Comparison of ENCODE assay signal across 10 cellular contexts in the genomic region with DNA sequence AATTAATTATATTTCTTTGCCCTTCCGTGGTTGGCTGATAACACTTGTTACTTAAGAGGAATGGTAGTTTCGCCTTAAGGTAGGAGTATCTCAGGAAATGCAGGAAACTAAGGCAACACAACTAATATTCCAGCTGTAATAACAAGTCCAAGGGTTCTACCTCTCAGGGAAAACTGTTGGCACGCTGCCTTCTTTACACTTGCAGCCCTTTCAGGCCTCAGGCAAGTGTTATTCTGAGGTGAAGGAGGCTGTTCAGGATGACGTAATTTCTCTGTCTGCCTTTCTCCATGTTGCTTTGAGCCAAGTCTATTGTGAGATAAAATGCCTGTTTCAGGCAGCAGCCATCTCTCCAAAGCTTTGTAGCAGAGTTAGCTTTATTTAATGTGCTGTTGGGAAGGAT. TPM values are rescaled to one million over a fixed set of nuclear protein-coding genes. Genes with fewer than 3 reads are reported as not detected.
DNase-seq lines count a peak whose midpoint lies in the region; ATAC-seq, FAIRE-seq and TF ChIP-seq lines count a peak whose summit lies in the region.
"Had no signal": no experiment of that assay in that cellular context is flagged by ENCODE, and none has a peak within 500 bp of the region (broad histone marks: within the 10 kb centered on the region; RNA-seq: fewer than 3 reads in every experiment).

No MANE protein-coding gene starts in this region.

- peak overlapping the region; percentile 67 to 97 (median 95) for H3K27ac Mint-ChIP-seq in brain
- H3K27ac Mint-ChIP-seq: activated naive CD8-positive, alpha-beta T cell had no signal

- peaks cover 75% of the 10 kb centered on the region for H3K36me3 Mint-ChIP-seq in brain

- H3K4me3 Mint-ChIP-seq in brain = peak overlapping the region in 4 of 5 experiments; percentile 53 to 78 (median 58)
- H3K4me3 Mint-ChIP-seq: activated naive CD8-positive, alpha-beta T cell had no signal

- no peak for FAIRE-seq in HTR-8/SVneo (lab: Jason Lieb, UNC)
- FAIRE-seq: TTC549 had no signal

- TF ChIP-seq CTCF in brain (conservative IDR thresholded peaks at IDR 0.05) = no peak

- H3K4me1 Mint-ChIP-seq in brain = peaks cover 44% of the 10 kb centered on the region

- ATAC-seq in Right ventricle myocardium superior (ENCODE audit: poor library complexity) (peak; percentile 84), HG02938 (IDR thresholded peaks at IDR 0.05; ENCODE audit: unreplicated experiment) (no peak)

- peaks cover 11 to 21% (median 15%) of the 10 kb centered on the region in 5 experiments for H3K9me3 Mint-ChIP-seq in brain

- H3K27me3 Mint-ChIP-seq in brain = no peaks in the 10 kb centered on the region

- DNase-seq in Right ventricle myocardium superior = no peak
- DNase-seq in cardiac septum (ENCODE audit: low spot score) = no peak
- DNase-seq in islet precursor cell = peak; percentile 73
- no peak for DNase-seq in HTR-8/SVneo (ENCODE audit: insufficient read length, low spot score)
- DNase-seq in DMS79 treated with DMSO at 0.1 percent for 48 hours (lab: John Stamatoyannopoulos, UW) = no peak
- no peak for DNase-seq in RKO (ENCODE audit: low spot score)

- intact Hi-C loops in Right ventricle myocardium superior (cut with DNase I) (no loop called here), cardiac septum (cut with DNase I) (no loop called here)

RNA-seq across cellular contexts. Expression of a gene that starts 38.0 kb away (rescaled TPM):
- 24.1 TPM for total RNA-seq in Right ventricle myocardium superior
- total RNA-seq in cardiac septum = 61.0 TPM
- polyA plus RNA-seq in brain (ENCODE audit: insufficient read depth, low read depth, low replicate concordance) = 7.3 TPM
